Comparison of ENCODE assay signal across 13 cellular contexts in the genomic region with DNA sequence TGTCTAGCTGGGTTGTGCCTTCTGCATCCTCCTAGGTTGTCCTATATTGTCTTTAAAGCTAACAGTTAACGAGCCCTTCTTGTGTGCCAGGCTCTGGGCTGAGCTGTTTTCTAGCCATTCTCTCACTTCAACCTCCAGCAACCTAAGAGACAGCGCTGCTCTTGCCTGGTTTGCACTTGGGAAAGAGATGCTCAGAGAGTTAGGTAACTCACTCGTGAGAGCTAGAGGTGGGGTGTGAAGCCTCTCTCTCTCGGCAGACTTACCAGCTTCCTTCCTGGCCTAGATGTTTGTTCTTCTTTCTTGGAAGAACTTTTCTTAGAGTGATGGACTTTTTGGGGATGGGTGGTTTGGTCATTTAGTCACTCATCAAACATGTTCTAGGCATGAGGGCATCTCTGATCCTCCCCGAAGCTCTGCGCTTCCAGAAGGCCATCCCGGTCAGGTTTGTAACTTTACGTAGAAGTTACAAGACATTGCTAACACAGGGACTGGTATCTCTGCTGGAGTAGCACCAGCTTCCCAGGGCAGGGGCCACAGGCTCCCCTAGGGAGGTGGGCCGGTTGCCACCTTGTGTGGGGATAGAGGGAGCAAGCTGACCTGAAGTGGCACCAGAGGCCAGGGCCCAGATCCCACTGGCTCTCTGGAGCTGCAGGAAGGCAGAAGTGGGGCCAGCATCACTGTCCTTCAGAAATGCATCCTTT. TPM values are rescaled to one million over a fixed set of nuclear protein-coding genes. Genes with fewer than 3 reads are reported as not detected.
A peak's percentile ranks its signal among the peaks of the same experiment; 100 is the strongest.
DNase-seq lines count a peak whose midpoint lies in the region; ATAC-seq and TF ChIP-seq lines count a peak whose summit lies in the region.
"Had no signal": no experiment of that assay in that cellular context is flagged by ENCODE, and none has a peak within 500 bp of the region (broad histone marks: within the 10 kb centered on the region; RNA-seq: fewer than 3 reads in every experiment).

No MANE protein-coding gene starts in this region.

- no peaks in the 10 kb centered on the region for H3K27me3 Mint-ChIP-seq in activated T-cell treated with anti-CD3 and anti-CD28 coated beads, Interleukin-2, amount 50 U/mL, for 24 hours

- ATAC-seq in HG03045 (IDR thresholded peaks at IDR 0.05; ENCODE audit: unreplicated experiment) (no peak), HG02571 (IDR thresholded peaks at IDR 0.05; ENCODE audit: unreplicated experiment) (no peak)

- no peak overlapping the region for H3K4me3 ChIP-seq in adipocyte (ENCODE audit: low read length)
- H3K4me3 ChIP-seq in mesenchymal stem cell (ENCODE audit: insufficient read depth in 1 of 2, low read depth in 1 of 2, low read length in 2 of 2): no peak overlapping the region
- no peak overlapping the region for H3K4me3 ChIP-seq in tibial nerve
- H3K4me3 ChIP-seq: MG63 had no signal

- no peaks in the 10 kb centered on the region for H3K36me3 ChIP-seq in adipocyte (ENCODE audit: control insufficient read depth, insufficient read depth, low read length, severe bottlenecking)
- no peaks in the 10 kb centered on the region for H3K36me3 ChIP-seq in mesenchymal stem cell (ENCODE audit: control insufficient read depth in 1 of 2, insufficient read depth in 2 of 2, low read depth in 1 of 2, low read length in 2 of 2)
- H3K36me3 ChIP-seq in tibial nerve: no peaks in the 10 kb centered on the region
- H3K36me3 ChIP-seq: MG63 had no signal

- H3K9ac ChIP-seq in adipocyte (ENCODE audit: low read length) (peak overlapping the region; percentile 26), mesenchymal stem cell (ENCODE audit: low read length) (no peak overlapping the region)

- H3K4me2 ChIP-seq in mesenchymal stem cell (ENCODE audit: low read length, poor library complexity, severe bottlenecking): no peak overlapping the region

- no peak overlapping the region for H2AK5ac ChIP-seq in mesenchymal stem cell (ENCODE audit: low read length, severe bottlenecking)

- peak overlapping the region in 1 of 2 experiments; percentile 30 for H3K4ac ChIP-seq in mesenchymal stem cell (ENCODE audit: low read depth in 1 of 2, low read length in 2 of 2)

- H3K14ac ChIP-seq in mesenchymal stem cell (ENCODE audit: low read length in 2 of 2): peak overlapping the region in 1 of 2 experiments; percentile 7

- peak overlapping the region in 1 of 2 experiments; percentile 29 for H3K23ac ChIP-seq in mesenchymal stem cell (ENCODE audit: low read length in 2 of 2)

- no peak for TF ChIP-seq CTCF in tibial nerve (IDR thresholded peaks at IDR 0.05)

- peak overlapping the region; percentile 78 to 87 for H2BK12ac ChIP-seq in mesenchymal stem cell (ENCODE audit: low read length in 2 of 2)

- DNase-seq in activated T-cell treated with anti-CD3 and anti-CD28 coated beads, Interleukin-2, amount 50 U/mL, for 24 hours: no peak
- no peak for DNase-seq in activated T-cell treated with anti-CD3 and anti-CD28 coated beads, Interleukin-2, amount 50 U/mL, for 48 hours
- DNase-seq in adipocyte (ENCODE audit: low read depth) (no peak), mesenchymal stem cell (no peak), tibial nerve (ENCODE audit: low spot score in 2 of 2) (no peak), hippocampal formation (lab: John Stamatoyannopoulos, UW) (no peak)
- DNase-seq: ACHN; MG63; NCI-H345; stimulated activated CD4-positive, alpha-beta T cell treated with anti-CD3 and anti-CD28 coated beads, Interleukin-2, amount 100 ng/mL, for 48 hours had no signal

- H3K4me1 ChIP-seq in adipocyte (ENCODE audit: control insufficient read depth, insufficient read depth, low read length) (peaks cover 58% of the 10 kb centered on the region), mesenchymal stem cell (ENCODE audit: control insufficient read depth, insufficient read depth, low read depth, low read length) (peaks cover 4% of the 10 kb centered on the region), tibial nerve (peaks cover 0 to 87% (median 58%) of the 10 kb centered on the region in 4 donors)

- H3K79me1 ChIP-seq in mesenchymal stem cell (replicated peaks; ENCODE audit: low read length, poor library complexity, severe bottlenecking): peaks cover 3% of the 10 kb centered on the region

- TF ChIP-seq EP300 in tibial nerve (IDR thresholded peaks at IDR 0.05): no peak

- H2AFZ ChIP-seq in mesenchymal stem cell (ENCODE audit: low read depth, low read length): no peak overlapping the region

- H2BK15ac ChIP-seq in mesenchymal stem cell (ENCODE audit: low read depth, poor library complexity, severe bottlenecking): no peak overlapping the region

- H3K18ac ChIP-seq in mesenchymal stem cell (ENCODE audit: low read depth in 1 of 2, low read length in 2 of 2): peak overlapping the region in 1 of 2 experiments; percentile 38

- H4K91ac ChIP-seq in mesenchymal stem cell (ENCODE audit: low read length): no peak overlapping the region

- H2BK5ac ChIP-seq in mesenchymal stem cell (ENCODE audit: low read depth, low read length, poor library complexity, severe bottlenecking): no peak overlapping the region

- no peaks in the 10 kb centered on the region for H3K36me3 Mint-ChIP-seq in activated T-cell treated with anti-CD3 and anti-CD28 coated beads, Interleukin-2, amount 50 U/mL, for 24 hours (ENCODE audit: low read depth)

- no peak overlapping the region for H2BK120ac ChIP-seq in mesenchymal stem cell (ENCODE audit: low read depth, low read length)

- H3K27me3 ChIP-seq in adipocyte (replicated peaks; ENCODE audit: control insufficient read depth, insufficient read depth, low read length) (no peaks in the 10 kb centered on the region), mesenchymal stem cell (ENCODE audit: control insufficient read depth in 1 of 2, insufficient read depth in 1 of 2, low read length in 2 of 2) (peaks cover 0 to 4% of the 10 kb centered on the region in 2 experiments), tibial nerve (no peaks in the 10 kb centered on the region)
- H3K27me3 ChIP-seq: MG63 had no signal

- peak overlapping the region; percentile 82 for H3K27ac Mint-ChIP-seq in activated T-cell treated with anti-CD3 and anti-CD28 coated beads, Interleukin-2, amount 50 U/mL, for 24 hours

- H3K4me3 Mint-ChIP-seq in activated T-cell treated with anti-CD3 and anti-CD28 coated beads, Interleukin-2, amount 50 U/mL, for 24 hours: no peak overlapping the region

- no peaks in the 10 kb centered on the region for H3K9me3 Mint-ChIP-seq in activated T-cell treated with anti-CD3 and anti-CD28 coated beads, Interleukin-2, amount 50 U/mL, for 24 hours

- 96% methylated on average over 9 of the region's 9 CpGs for WGBS in mesenchymal stem cell
- WGBS in tibial nerve, 2 donors: 79 to 81% methylated on average over 8 to 9 of the region's 9 CpGs

- no peak for TF ChIP-seq POLR2A in tibial nerve (IDR thresholded peaks at IDR 0.05)

- no peak overlapping the region for H3K27ac ChIP-seq in mesenchymal stem cell (ENCODE audit: low read length, poor library complexity, severe bottlenecking)
- H3K27ac ChIP-seq in tibial nerve: peak overlapping the region; percentile 60 to 92 (median 72)

- no peaks in the 10 kb centered on the region for H3K9me3 ChIP-seq in adipocyte (ENCODE audit: control insufficient read depth, low read length)
- H3K9me3 ChIP-seq in mesenchymal stem cell (ENCODE audit: control insufficient read depth, low read length): no peaks in the 10 kb centered on the region
- no peaks in the 10 kb centered on the region for H3K9me3 ChIP-seq in tibial nerve
- H3K9me3 ChIP-seq: MG63 had no signal

- H3K4me1 Mint-ChIP-seq in activated T-cell treated with anti-CD3 and anti-CD28 coated beads, Interleukin-2, amount 50 U/mL, for 24 hours (ENCODE audit: low read depth): peaks cover 30% of the 10 kb centered on the region

- H4K8ac ChIP-seq in mesenchymal stem cell (ENCODE audit: low read length): no peak overlapping the region

RNA-seq across cellular contexts. Expression of gene TSPAN15, which starts 14.3 kb away (rescaled TPM):
- 19.6 TPM for polyA plus RNA-seq in mesenchymal stem cell (2013, experiment 1 of 2)
- polyA plus RNA-seq in mesenchymal stem cell (2013, experiment 2 of 2): 19.5 TPM
- total RNA-seq in tibial nerve: 100 to 1,000 TPM in 1 of 4 donors, 10 to 100 TPM in 3; 46.9 to 117 (median 92.7) TPM

RNA-seq across cellular contexts. Expression of gene TACR2, which starts 48.9 kb away (rescaled TPM):
- not detected for polyA plus RNA-seq in mesenchymal stem cell (2013, experiment 1 of 2)
- polyA plus RNA-seq in mesenchymal stem cell (2013, experiment 2 of 2): 0.01 TPM
- 1 to 10 TPM in 2 of 4 donors, under 1 TPM in 2; 0.59 to 4.6 (median 1.2) TPM for total RNA-seq in tibial nerve
- total RNA-seq: kidney epithelial cell had no signal
